In genomic region chr19:45873219-45873772, GRCh38 we compare ENCODE assay signal across 16 cellular contexts. TPM values are rescaled to one million over a fixed set of nuclear protein-coding genes. Genes with fewer than 3 reads are reported as not detected.
DNase-seq lines count a peak whose midpoint lies in the region; ATAC-seq and TF ChIP-seq lines count a peak whose summit lies in the region.
"Had no signal": no experiment of that assay in that cellular context is flagged by ENCODE, and none has a peak within 500 bp of the region (broad histone marks: within the 10 kb centered on the region; RNA-seq: fewer than 3 reads in every experiment).

No MANE protein-coding gene starts in this region.

- H3K36me3 ChIP-seq in HUES48 (ENCODE audit: control insufficient read depth, insufficient read depth, low read length): peaks cover 19% of the 10 kb centered on the region
- no peaks in the 10 kb centered on the region for H3K36me3 ChIP-seq in hepatocyte (replicated peaks; ENCODE audit: insufficient read depth, low read depth)
- peaks cover 0 to 2% (median 0%) of the 10 kb centered on the region in 4 donors for H3K36me3 ChIP-seq in right lobe of liver
- H3K36me3 ChIP-seq in stomach: peaks cover 0 to 13% (median 6%) of the 10 kb centered on the region in 4 donors

- H2AFZ ChIP-seq in hepatocyte: no peak overlapping the region

- no peaks in the 10 kb centered on the region for H4K20me1 ChIP-seq in hepatocyte (ENCODE audit: insufficient read depth, poor library complexity, severe bottlenecking)

- H3K4me3 ChIP-seq in HUES48 (ENCODE audit: low read depth, low read length) (no peak overlapping the region), hepatocyte (no peak overlapping the region), right lobe of liver (peak overlapping the region in 1 of 3 donors; percentile 6), stomach (no peak overlapping the region)

- intact Hi-C loops in right lobe of liver (cut with DNase I): no loop called here
- intact Hi-C loops in stomach (cut with DNase I; ENCODE audit: low total_unique reads): no loop called here

- H3K4me1 ChIP-seq in HUES48 (ENCODE audit: control insufficient read depth, insufficient read depth, low read length) (peaks cover 5% of the 10 kb centered on the region; the same call in 1 of the 2 replicates), hepatocyte (ENCODE audit: insufficient read depth) (peaks cover 27% of the 10 kb centered on the region), right lobe of liver (peaks cover 0 to 56% (median 20%) of the 10 kb centered on the region in 4 donors), stomach (peaks cover 41 to 69% (median 64%) of the 10 kb centered on the region in 4 donors)

- ATAC-seq in right lobe of liver (no peak), HG02981 (IDR thresholded peaks at IDR 0.05; ENCODE audit: unreplicated experiment) (no peak)
- ATAC-seq: HCT116 had no signal

- no peak overlapping the region for H3K4me2 ChIP-seq in hepatocyte

- no peak for TF ChIP-seq EP300 in stomach (IDR thresholded peaks at IDR 0.05)

- TF ChIP-seq POLR2A in right lobe of liver (IDR thresholded peaks at IDR 0.05) (no peak), stomach (IDR thresholded peaks at IDR 0.05) (no peak)

- H3K27me3 ChIP-seq in HUES48 (ENCODE audit: control insufficient read depth, insufficient read depth, low read length): no peaks in the 10 kb centered on the region
- no peaks in the 10 kb centered on the region for H3K27me3 ChIP-seq in hepatocyte
- no peaks in the 10 kb centered on the region for H3K27me3 ChIP-seq in right lobe of liver
- H3K27me3 ChIP-seq in stomach: peaks cover 0 to 22% (median 0%) of the 10 kb centered on the region in 3 donors

- H3K9ac ChIP-seq in HUES48 (ENCODE audit: low read depth, low read length): no peak overlapping the region

- H3K9me2 ChIP-seq in hepatocyte (replicated peaks; ENCODE audit: insufficient read depth): no peaks in the 10 kb centered on the region

- H3K9me3 ChIP-seq in HUES48 (ENCODE audit: control insufficient read depth, insufficient read depth, low read length): no peaks in the 10 kb centered on the region
- H3K9me3 ChIP-seq in hepatocyte (ENCODE audit: low read depth): no peaks in the 10 kb centered on the region
- H3K9me3 ChIP-seq in right lobe of liver: no peaks in the 10 kb centered on the region
- no peaks in the 10 kb centered on the region for H3K9me3 ChIP-seq in stomach

- H3K27ac ChIP-seq in HUES48 (ENCODE audit: low read depth, low read length) (peak overlapping the region; percentile 2), hepatocyte (peak overlapping the region; percentile 21), right lobe of liver (peak overlapping the region; percentile 4 to 91 (median 29)), stomach (peak overlapping the region in 3 of 5 donors; percentile 34 to 92 (median 62))

- peaks cover 22% of the 10 kb centered on the region for H3K79me2 ChIP-seq in hepatocyte

- DNase-seq in hepatocyte (ENCODE audit: low spot score) (no peak), right lobe of liver (no peak), stomach (no peak), NCI-H510A treated with DMSO at 0.1 percent for 48 hours (lab: John Stamatoyannopoulos, UW) (no peak), GM20000 (ENCODE audit: low spot score) (no peak)
- DNase-seq: ACHN; C1 segment of cervical spinal cord; CD4-positive, alpha-beta T cell; DMS79 treated with DMSO at 0.1 percent for 48 hours; EL; KBM-7 had no signal

- TF ChIP-seq CTCF in hepatocyte (IDR thresholded peaks at IDR 0.05; ENCODE audit: poor library complexity) (no peak), right lobe of liver (IDR thresholded peaks at IDR 0.05) (no peak), stomach (IDR thresholded peaks at IDR 0.05) (no peak), GM20000 (IDR thresholded peaks at IDR 0.05; ENCODE audit: extremely low read depth, missing control alignments) (no peak)

- 78% methylated on average over 7 of the region's 7 CpGs for WGBS in hepatocyte (ENCODE audit: low lambda C conversion rate, missing lambda C conversion rate)
- WGBS in right lobe of liver (ENCODE audit: insufficient coverage, low coverage, low lambda C conversion rate, missing lambda C conversion rate): 16% methylated on average over 4 of the region's 7 CpGs
- 73 to 89% (median 76%) methylated on average over 7 of the region's 7 CpGs for WGBS in stomach, 5 donors

RNA-seq across cellular contexts. Expression of gene FOXA3, which starts 9.2 kb away (rescaled TPM):
- 14.5 and 14.6 TPM in 2 replicates for total RNA-seq in hepatocyte
- polyA plus RNA-seq in hepatocyte: 16.7 and 18.6 TPM in 2 replicates
- 10 to 100 TPM; 18.2 to 36.1 (median 25.3) TPM for total RNA-seq in right lobe of liver
- total RNA-seq in stomach: 10 to 100 TPM in 4 of 5 donors, 1 to 10 TPM in 1; 7.6 to 46.7 (median 18.5) TPM
- polyA plus RNA-seq in stomach: 10 to 100 TPM; 11.9 to 65.8 (median 41.0) TPM
- total RNA-seq: A172; CD4-positive, alpha-beta T cell had no signal

RNA-seq across cellular contexts. Expression of gene SYMPK, which starts 10.3 kb away (rescaled TPM):
- total RNA-seq in hepatocyte (33.8 and 41.6 TPM in 2 replicates), right lobe of liver (10 to 100 TPM; 31.1 to 50.1 (median 42.0) TPM), stomach (100 to 1,000 TPM in 2 of 5 donors, 10 to 100 TPM in 3; 32.2 to 420 (median 84.6) TPM)
- polyA plus RNA-seq in hepatocyte (33.4 and 39.0 TPM in 2 replicates), stomach (100 to 1,000 TPM in 1 of 3 donors, 10 to 100 TPM in 2; 71.9 to 101 (median 75.0) TPM)

RNA-seq across cellular contexts. Expression of gene IRF2BP1, which starts 12.6 kb away (rescaled TPM):
- total RNA-seq in hepatocyte (23.8 and 25.2 TPM in 2 replicates), right lobe of liver (10 to 100 TPM; 12.8 to 21.5 (median 15.5) TPM), stomach (10 to 100 TPM in 4 of 5 donors, not detected in 1; 13.4 to 75.9 (median 24.1) TPM)
- polyA plus RNA-seq in hepatocyte (11.5 and 15.8 TPM in 2 replicates), stomach (10 to 100 TPM; 11.5 to 12.8 (median 12.8) TPM)

RNA-seq across cellular contexts. Expression of gene MYPOP, which starts 29.1 kb away (rescaled TPM):
- 2.4 and 3.5 TPM in 2 replicates for total RNA-seq in hepatocyte
- 2.5 and 3.1 TPM in 2 replicates for polyA plus RNA-seq in hepatocyte
- total RNA-seq in right lobe of liver: 1 to 10 TPM; 2.5 to 5.2 (median 3.9) TPM
- total RNA-seq in stomach: 10 to 100 TPM in 1 of 5 donors, 1 to 10 TPM in 1, under 1 TPM in 3; 0.58 to 12.2 (median 0.73) TPM
- 1 to 10 TPM; 4.2 to 5.0 (median 5.0) TPM for polyA plus RNA-seq in stomach

RNA-seq across cellular contexts. Expression of gene NANOS2, which starts 41.3 kb away (rescaled TPM):
- total RNA-seq in hepatocyte (not detected in 2 replicates), right lobe of liver (not detected), stomach (not detected)
- polyA plus RNA-seq in hepatocyte (not detected in 2 replicates), stomach (not detected)
- total RNA-seq: A172; CD4-positive, alpha-beta T cell; HT1080 had no signal

Comparison
In these comparisons a context has a peak if more than half of its experiments do, and no peak if none do; other contexts are left out.
1. H3K27ac ChIP-seq: peak in every context shown above with its lines; median percentile 62 in stomach; 29 in right lobe of liver; 21 in hepatocyte; 2 in HUES48.